9 cellular contexts compared by ENCODE assay signal in genomic region chr19:919157-920050, GRCh38.
A peak's percentile ranks its signal among the peaks of the same experiment; 100 is the strongest.
DNase-seq lines count a peak whose midpoint lies in the region; ATAC-seq lines count a peak whose summit lies in the region.
"Had no signal": no experiment of that assay in that cellular context is flagged by ENCODE, and none has a peak within 500 bp of the region (broad histone marks: within the 10 kb centered on the region; RNA-seq: fewer than 3 reads in every experiment).

No MANE protein-coding gene starts in this region.

- no peaks in the 10 kb centered on the region for H3K36me3 ChIP-seq in effector memory CD4-positive, alpha-beta T cell (ENCODE audit: control insufficient read depth, insufficient read depth, low read length)

- H3K27ac ChIP-seq in effector memory CD4-positive, alpha-beta T cell (ENCODE audit: insufficient read depth, low read length, poor library complexity, severe bottlenecking): peak overlapping the region; percentile 47

- peak overlapping the region; percentile 45 for H3K4me3 ChIP-seq in effector memory CD4-positive, alpha-beta T cell (ENCODE audit: insufficient read depth, low read depth, low read length, poor library complexity, severe bottlenecking)

- ATAC-seq in stimulated activated naive CD8-positive, alpha-beta T cell treated with anti-CD3 and anti-CD28 coated beads, Interleukin-15, Interleukin-2, amounts not matched to agents 100 U/mL and 50 U/mL, for 24 hours: peak; percentile 11
- ATAC-seq in HG03025 (IDR thresholded peaks at IDR 0.05; ENCODE audit: low FRiP score, unreplicated experiment) (no peak), GM18870 (IDR thresholded peaks at IDR 0.05; ENCODE audit: unreplicated experiment) (no peak)

- H3K4me1 ChIP-seq in effector memory CD4-positive, alpha-beta T cell (ENCODE audit: control insufficient read depth, insufficient read depth, low read length, poor library complexity, severe bottlenecking): peaks cover 41% of the 10 kb centered on the region

- peaks cover 17% of the 10 kb centered on the region for H3K27me3 ChIP-seq in effector memory CD4-positive, alpha-beta T cell (replicated peaks; ENCODE audit: control insufficient read depth, insufficient read depth, low read length, poor library complexity, severe bottlenecking)

- DNase-seq in NCI-H1092 treated with DMSO at 0.1 percent for 48 hours (lab: John Stamatoyannopoulos, UW): peak; percentile 39
- no peak for DNase-seq in NCI-H1092 (lab: John Stamatoyannopoulos, UW)
- peak; percentile 85 for DNase-seq in RPMI8226
- DNase-seq in effector memory CD4-positive, alpha-beta T cell: no peak
- peak; percentile 56 for DNase-seq in stimulated activated naive CD8-positive, alpha-beta T cell treated with anti-CD3 and anti-CD28 coated beads, Interleukin-15, Interleukin-2, amounts not matched to agents 100 U/mL and 50 U/mL, for 24 hours
- no peak for DNase-seq in NCI-H1436 treated with DMSO at 0.1 percent for 48 hours (lab: John Stamatoyannopoulos, UW)
- DNase-seq: amniotic stem cell had no signal

- H3K9me3 ChIP-seq in effector memory CD4-positive, alpha-beta T cell (ENCODE audit: control insufficient read depth, low read length): no peaks in the 10 kb centered on the region

Comparison
In these comparisons a context has a peak if more than half of its experiments do, and no peak if none do; other contexts are left out.
1. DNase-seq: peak in NCI-H1092 treated with DMSO at 0.1 percent for 48 hours (single experiment), RPMI8226 (single experiment) and stimulated activated naive CD8-positive, alpha-beta T cell treated with anti-CD3 and anti-CD28 coated beads, Interleukin-15, Interleukin-2, amounts not matched to agents 100 U/mL and 50 U/mL, for 24 hours (single experiment); none in NCI-H1092 (single experiment), effector memory CD4-positive, alpha-beta T cell (0 of 3) and NCI-H1436 treated with DMSO at 0.1 percent for 48 hours (single experiment).